1 cellular context compared by ENCODE assay signal in the genomic region with DNA sequence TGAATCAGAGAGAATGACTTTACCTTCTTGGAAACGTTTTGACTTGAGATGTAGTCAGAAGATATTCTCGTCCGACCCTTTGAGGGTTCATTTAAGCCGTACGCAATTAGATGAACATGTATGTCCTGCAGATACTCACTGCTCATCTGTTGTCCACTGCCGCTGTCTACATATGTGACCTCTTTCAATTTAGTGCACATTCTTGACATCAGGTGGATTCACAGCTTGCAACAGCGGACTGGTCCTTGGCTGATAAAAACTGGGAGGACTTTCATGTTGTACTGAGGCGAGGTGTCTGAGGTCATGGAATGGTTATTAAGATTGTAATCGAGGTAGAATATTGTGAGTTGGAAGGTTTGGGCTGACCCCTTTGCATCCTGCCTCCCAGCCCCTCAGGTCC.
TF ChIP-seq lines count a peak whose summit lies in the region.

No MANE protein-coding gene starts in this region.

TF ChIP-seq in GM23338, 12 proteins besides CTCF, POLR2A, EP300 and RAD21 (continued from another document):
- TF ChIP-seq, protein P1, sequence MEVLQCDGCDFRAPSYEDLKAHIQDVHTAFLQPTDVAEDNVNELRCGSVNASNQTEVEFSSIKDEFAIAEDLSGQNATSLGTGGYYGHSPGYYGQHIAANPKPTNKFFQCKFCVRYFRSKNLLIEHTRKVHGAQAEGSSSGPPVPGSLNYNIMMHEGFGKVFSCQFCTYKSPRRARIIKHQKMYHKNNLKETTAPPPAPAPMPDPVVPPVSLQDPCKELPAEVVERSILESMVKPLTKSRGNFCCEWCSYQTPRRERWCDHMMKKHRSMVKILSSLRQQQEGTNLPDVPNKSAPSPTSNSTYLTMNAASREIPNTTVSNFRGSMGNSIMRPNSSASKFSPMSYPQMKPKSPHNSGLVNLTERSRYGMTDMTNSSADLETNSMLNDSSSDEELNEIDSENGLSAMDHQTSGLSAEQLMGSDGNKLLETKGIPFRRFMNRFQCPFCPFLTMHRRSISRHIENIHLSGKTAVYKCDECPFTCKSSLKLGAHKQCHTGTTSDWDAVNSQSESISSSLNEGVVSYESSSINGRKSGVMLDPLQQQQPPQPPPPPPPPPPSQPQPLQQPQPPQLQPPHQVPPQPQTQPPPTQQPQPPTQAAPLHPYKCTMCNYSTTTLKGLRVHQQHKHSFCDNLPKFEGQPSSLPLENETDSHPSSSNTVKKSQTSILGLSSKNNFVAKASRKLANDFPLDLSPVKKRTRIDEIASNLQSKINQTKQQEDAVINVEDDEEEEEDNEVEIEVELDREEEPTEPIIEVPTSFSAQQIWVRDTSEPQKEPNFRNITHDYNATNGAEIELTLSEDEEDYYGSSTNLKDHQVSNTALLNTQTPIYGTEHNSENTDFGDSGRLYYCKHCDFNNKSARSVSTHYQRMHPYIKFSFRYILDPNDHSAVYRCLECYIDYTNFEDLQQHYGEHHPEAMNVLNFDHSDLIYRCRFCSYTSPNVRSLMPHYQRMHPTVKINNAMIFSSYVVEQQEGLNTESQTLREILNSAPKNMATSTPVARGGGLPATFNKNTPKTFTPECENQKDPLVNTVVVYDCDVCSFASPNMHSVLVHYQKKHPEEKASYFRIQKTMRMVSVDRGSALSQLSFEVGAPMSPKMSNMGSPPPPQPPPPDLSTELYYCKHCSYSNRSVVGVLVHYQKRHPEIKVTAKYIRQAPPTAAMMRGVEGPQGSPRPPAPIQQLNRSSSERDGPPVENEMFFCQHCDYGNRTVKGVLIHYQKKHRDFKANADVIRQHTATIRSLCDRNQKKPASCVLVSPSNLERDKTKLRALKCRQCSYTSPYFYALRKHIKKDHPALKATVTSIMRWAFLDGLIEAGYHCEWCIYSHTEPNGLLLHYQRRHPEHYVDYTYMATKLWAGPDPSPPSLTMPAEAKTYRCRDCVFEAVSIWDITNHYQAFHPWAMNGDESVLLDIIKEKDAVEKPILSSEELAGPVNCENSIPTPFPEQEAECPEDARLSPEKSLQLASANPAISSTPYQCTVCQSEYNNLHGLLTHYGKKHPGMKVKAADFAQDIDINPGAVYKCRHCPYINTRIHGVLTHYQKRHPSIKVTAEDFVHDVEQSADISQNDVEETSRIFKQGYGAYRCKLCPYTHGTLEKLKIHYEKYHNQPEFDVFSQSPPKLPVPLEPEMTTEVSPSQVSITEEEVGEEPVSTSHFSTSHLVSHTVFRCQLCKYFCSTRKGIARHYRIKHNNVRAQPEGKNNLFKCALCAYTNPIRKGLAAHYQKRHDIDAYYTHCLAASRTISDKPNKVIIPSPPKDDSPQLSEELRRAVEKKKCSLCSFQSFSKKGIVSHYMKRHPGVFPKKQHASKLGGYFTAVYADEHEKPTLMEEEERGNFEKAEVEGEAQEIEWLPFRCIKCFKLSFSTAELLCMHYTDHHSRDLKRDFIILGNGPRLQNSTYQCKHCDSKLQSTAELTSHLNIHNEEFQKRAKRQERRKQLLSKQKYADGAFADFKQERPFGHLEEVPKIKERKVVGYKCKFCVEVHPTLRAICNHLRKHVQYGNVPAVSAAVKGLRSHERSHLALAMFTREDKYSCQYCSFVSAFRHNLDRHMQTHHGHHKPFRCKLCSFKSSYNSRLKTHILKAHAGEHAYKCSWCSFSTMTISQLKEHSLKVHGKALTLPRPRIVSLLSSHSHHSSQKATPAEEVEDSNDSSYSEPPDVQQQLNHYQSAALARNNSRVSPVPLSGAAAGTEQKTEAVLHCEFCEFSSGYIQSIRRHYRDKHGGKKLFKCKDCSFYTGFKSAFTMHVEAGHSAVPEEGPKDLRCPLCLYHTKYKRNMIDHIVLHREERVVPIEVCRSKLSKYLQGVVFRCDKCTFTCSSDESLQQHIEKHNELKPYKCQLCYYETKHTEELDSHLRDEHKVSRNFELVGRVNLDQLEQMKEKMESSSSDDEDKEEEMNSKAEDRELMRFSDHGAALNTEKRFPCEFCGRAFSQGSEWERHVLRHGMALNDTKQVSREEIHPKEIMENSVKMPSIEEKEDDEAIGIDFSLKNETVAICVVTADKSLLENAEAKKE (CRISPR knock-in tag; IDR thresholded peaks at IDR 0.05), result no peak
